8 cellular contexts compared by ENCODE assay signal in the genomic region with DNA sequence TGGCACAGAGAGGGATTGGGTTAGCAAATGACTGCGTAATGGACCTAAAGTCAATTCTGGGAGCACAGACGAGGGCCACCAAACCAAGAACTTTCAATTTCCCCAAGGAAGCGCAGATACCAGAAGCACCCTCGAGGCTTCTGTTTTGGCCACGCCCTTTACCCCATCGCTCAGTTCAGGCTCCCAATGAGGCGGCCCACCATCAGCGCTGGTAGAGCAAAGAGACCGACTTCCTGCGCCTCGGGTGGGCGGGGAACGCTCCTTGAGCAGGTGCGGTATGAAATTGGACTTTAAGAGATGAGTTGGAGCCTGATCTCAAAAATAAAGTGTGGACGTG. TPM values are rescaled to one million over a fixed set of nuclear protein-coding genes. Genes with fewer than 3 reads are reported as not detected.
DNase-seq lines count a peak whose midpoint lies in the region; ATAC-seq and TF ChIP-seq lines count a peak whose summit lies in the region.

No MANE protein-coding gene starts in this region.

- H3K9me2 ChIP-seq in MM.1S (replicated peaks; ENCODE audit: insufficient read depth, low read length), result no peaks in the 10 kb centered on the region; the same call in 1 of the 2 replicates

- CTCF ChIA-PET in CD8-positive, alpha-beta memory T cell (lab: Charles Lee), result no interaction called here

- peaks cover 38 to 78% of the 10 kb centered on the region in 2 donors for H3K27me3 Mint-ChIP-seq in CD8-positive, alpha-beta memory T cell

- TF ChIP-seq CTCF in MM.1S (IDR thresholded peaks at IDR 0.05; ENCODE audit: low read length), result no peak

- peaks cover 0 to 3% (median 0%) of the 10 kb centered on the region in 5 donors for H3K9me3 Mint-ChIP-seq in CD8-positive, alpha-beta memory T cell

- H3K4me1 ChIP-seq in CD8-positive, alpha-beta memory T cell (ENCODE audit: insufficient read depth, low read length), result no peaks in the 10 kb centered on the region
- H3K4me1 ChIP-seq in MM.1S (ENCODE audit: low read length), result no peaks in the 10 kb centered on the region
- H3K4me1 ChIP-seq in ectodermal cell (ENCODE audit: control insufficient read depth, insufficient read depth, low read length), result peaks cover 10% of the 10 kb centered on the region
- H3K4me1 ChIP-seq in neuron (ENCODE audit: insufficient read depth, low read length), result peaks cover 24% of the 10 kb centered on the region

- DNase-seq in CD8-positive, alpha-beta memory T cell, result no peak
- DNase-seq in MM.1S (no peak), DMS53 (lab: John Stamatoyannopoulos, UW) (no peak), NCI-H1694 treated with DMSO at 0.1 percent for 48 hours (lab: John Stamatoyannopoulos, UW) (no peak)

- 13 to 14% methylated on average over 15 of the region's 15 CpGs for WGBS in ectodermal cell, 2 experiments

- no peak overlapping the region for H3K27ac ChIP-seq in CD8-positive, alpha-beta memory T cell (ENCODE audit: low read depth, low read length)
- no peak overlapping the region for H3K27ac ChIP-seq in MM.1S (ENCODE audit: low read length)
- H3K27ac ChIP-seq in ectodermal cell (ENCODE audit: insufficient read depth, low read depth, low read length, poor library complexity, severe bottlenecking), result no peak overlapping the region

- no peaks in the 10 kb centered on the region for H4K20me1 ChIP-seq in MM.1S (ENCODE audit: insufficient read depth, low read length)

- peak overlapping the region in 1 of 8 donors; percentile 3 for H3K27ac Mint-ChIP-seq in CD8-positive, alpha-beta memory T cell

- H3K4me3 ChIP-seq in CD8-positive, alpha-beta memory T cell (ENCODE audit: low read length), result no peak overlapping the region
- H3K4me3 ChIP-seq in MM.1S (ENCODE audit: low read length) (no peak overlapping the region), ectodermal cell (ENCODE audit: insufficient read depth, low read depth, low read length) (peak overlapping the region; percentile 67), neuron (ENCODE audit: low read length) (peak overlapping the region; percentile 76)

- H3K36me3 ChIP-seq in CD8-positive, alpha-beta memory T cell (ENCODE audit: insufficient read depth, low read length), result no peaks in the 10 kb centered on the region
- H3K36me3 ChIP-seq in MM.1S (replicated peaks; ENCODE audit: insufficient read depth, low read length) (no peaks in the 10 kb centered on the region), ectodermal cell (ENCODE audit: control insufficient read depth, insufficient read depth, low read length) (no peaks in the 10 kb centered on the region), neuron (ENCODE audit: insufficient read depth, low read length) (peaks cover 3% of the 10 kb centered on the region)

- H3K36me3 Mint-ChIP-seq in CD8-positive, alpha-beta memory T cell, result peaks cover 0 to 2% (median 0%) of the 10 kb centered on the region in 3 donors

- H2AFZ ChIP-seq in MM.1S (ENCODE audit: low read length), result 0 out of 2 replicates have a peak overlapping the region, but pooled peaks have one; percentile 2
- H2AFZ ChIP-seq in neuron (ENCODE audit: low read depth, low read length), result peak overlapping the region; percentile 64

- no peaks in the 10 kb centered on the region for H3K9me3 ChIP-seq in CD8-positive, alpha-beta memory T cell (ENCODE audit: low read length)
- no peaks in the 10 kb centered on the region for H3K9me3 ChIP-seq in MM.1S (replicated peaks; ENCODE audit: insufficient read depth, low read length)
- H3K9me3 ChIP-seq in ectodermal cell (ENCODE audit: control insufficient read depth, low read length), result no peaks in the 10 kb centered on the region
- no peaks in the 10 kb centered on the region for H3K9me3 ChIP-seq in neuron (ENCODE audit: low read length)

- H3K4me1 Mint-ChIP-seq in CD8-positive, alpha-beta memory T cell, result peaks cover 8 to 21% (median 14%) of the 10 kb centered on the region in 3 donors

- POLR2A ChIA-PET in CD8-positive, alpha-beta memory T cell (lab: Charles Lee), result no interaction called here

- ATAC-seq in HG02938 (IDR thresholded peaks at IDR 0.05; ENCODE audit: unreplicated experiment), result no peak
- no peak for ATAC-seq in HG03354 (IDR thresholded peaks at IDR 0.05; ENCODE audit: poor library complexity, severe bottlenecking, unreplicated experiment)

- H3K27me3 ChIP-seq in CD8-positive, alpha-beta memory T cell (ENCODE audit: insufficient read depth, low read length, poor library complexity, severe bottlenecking), result no peaks in the 10 kb centered on the region
- 0 out of 2 replicates have a peak, but pooled peaks cover 5% of the 10 kb centered on the region for H3K27me3 ChIP-seq in MM.1S (replicated peaks; ENCODE audit: insufficient read depth, low read length)
- peaks cover 36% of the 10 kb centered on the region for H3K27me3 ChIP-seq in ectodermal cell (ENCODE audit: control insufficient read depth, insufficient read depth, low read length, poor library complexity, severe bottlenecking)
- H3K27me3 ChIP-seq in neuron (ENCODE audit: insufficient read depth, low read length), result no peaks in the 10 kb centered on the region

- H3K9ac ChIP-seq in MM.1S (ENCODE audit: low read length), result no peak overlapping the region

- H3K4me2 ChIP-seq in MM.1S (ENCODE audit: low read depth, low read length), result peak overlapping the region; percentile 45; the same call in 1 of the 2 replicates

- peak overlapping the region in 6 of 7 donors; percentile 30 to 78 (median 61) for H3K4me3 Mint-ChIP-seq in CD8-positive, alpha-beta memory T cell

- no peaks in the 10 kb centered on the region for H3F3A ChIP-seq in MM.1S (ENCODE audit: insufficient read depth, low read length)

- no peaks in the 10 kb centered on the region for H3K79me2 ChIP-seq in MM.1S (ENCODE audit: low read length)

RNA-seq across cellular contexts. Expression of gene SPSB4, which starts 0.6 kb away (rescaled TPM):
- total RNA-seq in CD8-positive, alpha-beta memory T cell, result not detected
- polyA plus RNA-seq in CD8-positive, alpha-beta memory T cell, result not detected
- 45.8 TPM for polyA plus RNA-seq in ectodermal cell (2013, experiment 1 of 4)
- polyA plus RNA-seq in ectodermal cell (2013, experiment 2 of 4), result 43.3 TPM
- 22.8 TPM for polyA plus RNA-seq in ectodermal cell (2013, experiment 3 of 4)
- polyA plus RNA-seq in ectodermal cell (2013, experiment 4 of 4), result 25.9 TPM

Comparison
In these comparisons a context has a peak if more than half of its experiments do, and no peak if none do; other contexts are left out.
1. H3K4me3 ChIP-seq: peak in ectodermal cell (single experiment) and neuron (single experiment); none in CD8-positive, alpha-beta memory T cell (single experiment) and MM.1S (single experiment).